25 cellular contexts compared by ENCODE assay signal in genomic region chr1:67594764-67595163, GRCh38.
A peak's percentile ranks its signal among the peaks of the same experiment; 100 is the strongest.
DNase-seq lines count a peak whose midpoint lies in the region; ATAC-seq, FAIRE-seq and TF ChIP-seq lines count a peak whose summit lies in the region.
"Had no signal": no experiment of that assay in that cellular context is flagged by ENCODE, and none has a peak within 500 bp of the region (broad histone marks: within the 10 kb centered on the region; RNA-seq: fewer than 3 reads in every experiment).

No MANE protein-coding gene starts in this region.

- H2BK5ac ChIP-seq in neuronal stem cell (ENCODE audit: low read length), result no peak overlapping the region

- H4K91ac ChIP-seq in neuronal stem cell (ENCODE audit: low read depth, low read length, poor library complexity), result no peak overlapping the region

- DNase-seq in K562 (ENCODE audit: extremely low read depth in 1 of 4, low spot score in 3 of 4), result no peak
- DNase-seq in neuronal stem cell (ENCODE audit: low spot score), result no peak
- DNase-seq in left ventricle myocardium inferior, result no peak
- DNase-seq in G401 (ENCODE audit: low spot score), result no peak
- DNase-seq: 8988T; ACHN; BE2C; C1 segment of cervical spinal cord; CD4-positive, alpha-beta memory T cell; CD4-positive, CD25-positive, alpha-beta regulatory T cell; CD8-positive, alpha-beta memory T cell; COR-L47; DMS 273 treated with DMSO at 0.1 percent for 48 hours; DMS153; DMS53; DMS79; DND-41; EL; GF-D8 had no signal

- no peak for TF ChIP-seq RAD21 in K562 (CRISPR knock-in tag; conservative IDR thresholded peaks at IDR 0.05 in 1 of 2, IDR thresholded peaks at IDR 0.05 in 1 of 2)

- 0 out of 2 replicates have a peak overlapping the region, but pooled peaks have one; percentile 20 for H2AFZ ChIP-seq in K562 (ENCODE audit: low read depth, low read length)
- H2AFZ ChIP-seq in neuronal stem cell (ENCODE audit: low read length), result no peak overlapping the region

- no peak overlapping the region for H2BK15ac ChIP-seq in neuronal stem cell (ENCODE audit: low read length)

- no peaks in the 10 kb centered on the region for H3K79me2 ChIP-seq in K562 (ENCODE audit: control insufficient read depth, insufficient read depth, low read length)

- H3K23ac ChIP-seq in neuronal stem cell (ENCODE audit: low read depth, low read length, poor library complexity), result no peak overlapping the region

- ATAC-seq in K562 (no peak), HG02642 (IDR thresholded peaks at IDR 0.05; ENCODE audit: poor library complexity, unreplicated experiment) (no peak)

- no peak for FAIRE-seq in K562 (lab: Jason Lieb, UNC)
- FAIRE-seq: A204.1, G401.6, GM12891, GM19239 had no signal

- TF ChIP-seq POLR2A in K562 (conservative IDR thresholded peaks at IDR 0.05), result no peak

- H4K20me1 ChIP-seq in K562 (replicated peaks; ENCODE audit: control insufficient read depth, insufficient read depth, low read length), result no peaks in the 10 kb centered on the region
- H4K20me1 ChIP-seq: BLaER1 had no signal

- no peak overlapping the region for H2BK120ac ChIP-seq in neuronal stem cell (ENCODE audit: low read depth, low read length)

- WGBS in K562 (ENCODE audit: insufficient coverage, low coverage, missing lambda C conversion rate), result 30% methylated on average over 2 of the region's 2 CpGs
- no CpG with 5 or more reads among the region's 2 CpGs for WGBS in neuronal stem cell (ENCODE audit: extremely low coverage in 2 of 2, insufficient read length in 2 of 2, insufficient replicate concordance in 1 of 2), 2 donors

- in situ Hi-C loops in K562 (cut with MboI) (no loop called here), G401 (cut with HindIII; ENCODE audit: low sequenced_read_pairs) (no loop called here)

- CTCF ChIA-PET in K562 (lab: Yijun Ruan, JAX; ENCODE audit: low intra/inter-chr PET ratio), result interaction anchor here (0.7 kb wide), 1 partner anchor 172 kb away, joined by 4 read pairs; no protein-coding TSS in a partner anchor

- H3K9ac ChIP-seq in K562 (ENCODE audit: insufficient read depth in 1 of 2, low read depth in 2 of 2, low read length in 2 of 2) (no peak overlapping the region), neuronal stem cell (ENCODE audit: low read depth, low read length, poor library complexity) (peak overlapping the region; percentile 30)
- H3K9ac ChIP-seq: BLaER1 had no signal

- no peak overlapping the region for H3K14ac ChIP-seq in neuronal stem cell (ENCODE audit: low read length)

- TF ChIP-seq CTCF in K562 (IDR thresholded peaks at IDR 0.05 in 2 of 3, conservative IDR thresholded peaks at IDR 0.05 in 1 of 3; ENCODE audit: insufficient read depth in 2 of 3, low read depth in 1 of 3, low read length in 3 of 3), result no peak
- no peak for TF ChIP-seq CTCF in left ventricle myocardium inferior (IDR thresholded peaks at IDR 0.05; ENCODE audit: borderline replicate concordance)

- no peak overlapping the region for H3K18ac ChIP-seq in neuronal stem cell (ENCODE audit: low read length)

- no peaks in the 10 kb centered on the region for H3K9me1 ChIP-seq in K562 (ENCODE audit: control insufficient read depth, insufficient read depth, low read length)

- H3K4me3 ChIP-seq in K562 (no peak overlapping the region), neuronal stem cell (ENCODE audit: low read length in 2 of 2) (no peak overlapping the region), left ventricle myocardium inferior (no peak overlapping the region)
- H3K4me3 ChIP-seq: BLaER1 had no signal

- intact Hi-C loops in K562 (cut with micrococcal nuclease), result no loop called here
- intact Hi-C loops in left ventricle myocardium inferior (cut with micrococcal nuclease), result no loop called here

- no peak overlapping the region for H4K8ac ChIP-seq in neuronal stem cell (ENCODE audit: low read depth, low read length)

- POLR2A ChIA-PET in K562 (lab: Yijun Ruan, JAX), result interaction anchor here (0.6 to 2.7 kb wide), 2 partner anchors 16 to 59 kb away, joined by 3 to 10 read pairs; no protein-coding TSS in a partner anchor

- H3K27me3 ChIP-seq in K562 (ENCODE audit: control insufficient read depth in 2 of 2, insufficient read depth in 2 of 2, low read length in 2 of 2) (no peaks in the 10 kb centered on the region), neuronal stem cell (ENCODE audit: control insufficient read depth in 3 of 3, insufficient read depth in 3 of 3, low read depth in 1 of 3, low read length in 3 of 3) (no peaks in the 10 kb centered on the region), left ventricle myocardium inferior (ENCODE audit: low read depth) (no peaks in the 10 kb centered on the region)
- H3K27me3 ChIP-seq: BE2C, BLaER1 had no signal

- BruUV-seq in K562 (replicated peaks; lab: Mats Ljungman, UMichigan), result no TSS peak

- no peak overlapping the region for H3K4ac ChIP-seq in neuronal stem cell (ENCODE audit: low read length)

- no peaks in the 10 kb centered on the region for H3K79me1 ChIP-seq in neuronal stem cell (ENCODE audit: low read depth, low read length)

- TF ChIP-seq EP300 in K562 (IDR thresholded peaks at IDR 0.05; ENCODE audit: low read length), result no peak

- H3K27ac ChIP-seq in K562 (ENCODE audit: extremely low read depth, low read depth, low read length), result no peak overlapping the region
- H3K27ac ChIP-seq in neuronal stem cell (replicated peaks; ENCODE audit: low read length), result no peak overlapping the region
- H3K27ac ChIP-seq in left ventricle myocardium inferior (replicated peaks), result no peak overlapping the region
- H3K27ac ChIP-seq: BLaER1 had no signal

- H2AK5ac ChIP-seq in neuronal stem cell (ENCODE audit: low read depth, low read length), result no peak overlapping the region

- no peaks in the 10 kb centered on the region for H3K36me3 ChIP-seq in K562 (ENCODE audit: control insufficient read depth, insufficient read depth, low read length)
- no peaks in the 10 kb centered on the region for H3K36me3 ChIP-seq in neuronal stem cell (replicated peaks in 1 of 2; ENCODE audit: control insufficient read depth in 2 of 2, insufficient read depth in 2 of 2, low read length in 2 of 2)
- no peaks in the 10 kb centered on the region for H3K36me3 ChIP-seq in left ventricle myocardium inferior
- H3K36me3 ChIP-seq: BE2C, BLaER1 had no signal

- H3K4me2 ChIP-seq in K562 (ENCODE audit: insufficient read depth, low read length), result no peak overlapping the region
- no peak overlapping the region for H3K4me2 ChIP-seq in neuronal stem cell (ENCODE audit: insufficient read depth, low read length, poor library complexity, severe bottlenecking)
- H3K4me2 ChIP-seq: BLaER1 had no signal

- peaks cover 0 to 11% of the 10 kb centered on the region in 2 experiments; a peak in 3 of 5 replicates for H3K4me1 ChIP-seq in K562 (replicated peaks in 1 of 2; ENCODE audit: control insufficient read depth in 2 of 2, insufficient read depth in 2 of 2, low read length in 2 of 2)
- H3K4me1 ChIP-seq in neuronal stem cell (ENCODE audit: control insufficient read depth in 2 of 2, insufficient read depth in 1 of 2, low read depth in 1 of 2, low read length in 2 of 2), result peaks cover 2 to 5% of the 10 kb centered on the region in 2 donors
- H3K4me1 ChIP-seq in left ventricle myocardium inferior, result peaks cover 24% of the 10 kb centered on the region
- H3K4me1 ChIP-seq: BE2C, BLaER1 had no signal

- no peak overlapping the region for H2BK12ac ChIP-seq in neuronal stem cell (ENCODE audit: low read length)

- no peaks in the 10 kb centered on the region for H3K9me3 ChIP-seq in K562 (replicated peaks; ENCODE audit: control insufficient read depth, insufficient read depth, low read depth, low read length)
- no peaks in the 10 kb centered on the region for H3K9me3 ChIP-seq in neuronal stem cell (replicated peaks in 1 of 2; ENCODE audit: control insufficient read depth in 2 of 2, insufficient read depth in 1 of 2, low read depth in 1 of 2, low read length in 2 of 2)
- H3K9me3 ChIP-seq in left ventricle myocardium inferior (replicated peaks), result peaks cover 6% of the 10 kb centered on the region
- H3K9me3 ChIP-seq: BE2C, BLaER1 had no signal

TF ChIP-seq in K562, 482 proteins besides CTCF, POLR2A, EP300 and RAD21 (continues in another document):
- TF ChIP-seq HES1 (IDR thresholded peaks at IDR 0.05; ENCODE audit: low read depth) (no peak), ZEB2 (IDR thresholded peaks at IDR 0.05) (no peak), ZNF551 (CRISPR knock-in tag; IDR thresholded peaks at IDR 0.05) (no peak), HOXB6 (CRISPR knock-in tag; IDR thresholded peaks at IDR 0.05; ENCODE audit: borderline replicate concordance) (no peak), MAZ (CRISPR knock-in tag; conservative IDR thresholded peaks at IDR 0.05 in 1 of 2, IDR thresholded peaks at IDR 0.05 in 1 of 2) (no peak), ZNF586 (CRISPR knock-in tag; conservative IDR thresholded peaks at IDR 0.05) (no peak)
